ENCODE assay signal across 8 cellular contexts in the genomic region with DNA sequence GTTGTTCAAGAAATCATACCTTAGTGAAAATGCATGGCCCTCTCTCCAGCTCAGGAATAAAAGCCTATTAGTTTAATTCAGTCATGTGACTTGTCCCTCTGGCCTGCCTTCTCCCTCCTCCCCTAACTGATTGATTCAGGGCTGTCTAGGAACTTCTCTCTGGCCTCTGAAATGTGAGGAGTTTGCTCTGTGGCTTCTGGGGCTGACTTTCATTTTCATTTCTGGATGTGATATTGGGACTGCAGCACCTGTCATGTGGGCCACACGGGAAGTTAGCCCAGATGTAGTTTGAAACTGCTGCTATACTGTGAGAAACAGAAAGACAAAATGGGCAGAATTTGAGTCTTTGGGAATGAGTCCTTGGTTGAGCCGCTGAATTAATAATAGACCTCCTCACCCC. TPM values are rescaled to one million over a fixed set of nuclear protein-coding genes. Genes with fewer than 3 reads are reported as not detected.
DNase-seq lines count a peak whose midpoint lies in the region; ATAC-seq and TF ChIP-seq lines count a peak whose summit lies in the region.

No MANE protein-coding gene starts in this region.

- H2BK15ac ChIP-seq in mesenchymal stem cell (ENCODE audit: low read depth, poor library complexity, severe bottlenecking), result no peak overlapping the region

- 100% methylated on average over 1 of the region's 2 CpGs for WGBS in mesenchymal stem cell
- WGBS in thyroid gland, 2 donors, result 59 to 64% methylated on average over 2 of the region's 2 CpGs

- H3K14ac ChIP-seq in mesenchymal stem cell (ENCODE audit: low read length in 2 of 2), result no peak overlapping the region

- H4K91ac ChIP-seq in mesenchymal stem cell (ENCODE audit: low read length), result no peak overlapping the region

- no peak overlapping the region for H2BK5ac ChIP-seq in mesenchymal stem cell (ENCODE audit: low read depth, low read length, poor library complexity, severe bottlenecking)

- no peak overlapping the region for H4K8ac ChIP-seq in mesenchymal stem cell (ENCODE audit: low read length)

- no peak overlapping the region for H3K18ac ChIP-seq in mesenchymal stem cell (ENCODE audit: low read depth in 1 of 2, low read length in 2 of 2)

- H3K27me3 ChIP-seq in mesenchymal stem cell (ENCODE audit: control insufficient read depth in 1 of 2, insufficient read depth in 1 of 2, low read length in 2 of 2), result no peaks in the 10 kb centered on the region
- no peaks in the 10 kb centered on the region for H3K27me3 ChIP-seq in thyroid gland

- H3K4me2 ChIP-seq in mesenchymal stem cell (ENCODE audit: low read length, poor library complexity, severe bottlenecking), result no peak overlapping the region

- TF ChIP-seq CTCF in thyroid gland (IDR thresholded peaks at IDR 0.05), result no peak

- no peak overlapping the region for H3K9ac ChIP-seq in mesenchymal stem cell (ENCODE audit: low read length)

- peak overlapping the region in 1 of 2 experiments; percentile 8 for H3K4me3 ChIP-seq in mesenchymal stem cell (ENCODE audit: insufficient read depth in 1 of 2, low read depth in 1 of 2, low read length in 2 of 2)
- H3K4me3 ChIP-seq in thyroid gland (replicated peaks in 1 of 3), result no peak overlapping the region

- intact Hi-C loops in thyroid gland (cut with DNase I), result no loop called here

- H2AFZ ChIP-seq in mesenchymal stem cell (ENCODE audit: low read depth, low read length), result no peak overlapping the region

- H2BK120ac ChIP-seq in mesenchymal stem cell (ENCODE audit: low read depth, low read length), result no peak overlapping the region

- H3K79me1 ChIP-seq in mesenchymal stem cell (replicated peaks; ENCODE audit: low read length, poor library complexity, severe bottlenecking), result peaks cover 16% of the 10 kb centered on the region

- peak; percentile 4 for DNase-seq in AG08395 (ENCODE audit: low spot score)
- peak; percentile 95 for DNase-seq in OCI-M1 (lab: John Stamatoyannopoulos, UW)
- peak; percentile 41 for DNase-seq in activated naive CD4-positive, alpha-beta T cell treated with anti-CD3 and anti-CD28 coated beads, Interleukin-2, amount 50 U/mL, for 16 hours
- DNase-seq in mesenchymal stem cell, result peak; percentile 61
- DNase-seq in thyroid gland, result peak; percentile 12 to 19
- DNase-seq in cortex of kidney (lab: John Stamatoyannopoulos, UW), result no peak

- no peak for TF ChIP-seq POLR2A in thyroid gland (IDR thresholded peaks at IDR 0.05)

- H3K4ac ChIP-seq in mesenchymal stem cell (ENCODE audit: low read depth in 1 of 2, low read length in 2 of 2), result peak overlapping the region in 1 of 2 experiments; percentile 28

- H3K23ac ChIP-seq in mesenchymal stem cell (ENCODE audit: low read length in 2 of 2), result no peak overlapping the region

- H3K4me1 ChIP-seq in mesenchymal stem cell (ENCODE audit: control insufficient read depth, insufficient read depth, low read depth, low read length) (no peaks in the 10 kb centered on the region), thyroid gland (peaks cover 14 to 22% of the 10 kb centered on the region in 2 donors)

- H3K9me3 ChIP-seq in mesenchymal stem cell (ENCODE audit: control insufficient read depth, low read length), result no peaks in the 10 kb centered on the region
- no peaks in the 10 kb centered on the region for H3K9me3 ChIP-seq in thyroid gland

- H3K27ac ChIP-seq in mesenchymal stem cell (ENCODE audit: low read length, poor library complexity, severe bottlenecking) (no peak overlapping the region), thyroid gland (no peak overlapping the region)

- no peak overlapping the region for H2BK12ac ChIP-seq in mesenchymal stem cell (ENCODE audit: low read length in 2 of 2)

- ATAC-seq in GM18873 (IDR thresholded peaks at IDR 0.05; ENCODE audit: low FRiP score, unreplicated experiment), result peak; percentile 98
- ATAC-seq in HG03066 (IDR thresholded peaks at IDR 0.05; ENCODE audit: low read depth, unreplicated experiment), result peak; percentile 92

- no peak overlapping the region for H2AK5ac ChIP-seq in mesenchymal stem cell (ENCODE audit: low read length, severe bottlenecking)

- H3K36me3 ChIP-seq in mesenchymal stem cell (ENCODE audit: control insufficient read depth in 1 of 2, insufficient read depth in 2 of 2, low read depth in 1 of 2, low read length in 2 of 2) (no peaks in the 10 kb centered on the region), thyroid gland (no peaks in the 10 kb centered on the region)

RNA-seq across cellular contexts. Expression of a gene that starts 44.8 kb away (rescaled TPM):
- polyA plus RNA-seq in mesenchymal stem cell (2013, experiment 1 of 2), result 14.4 TPM
- 13.3 TPM for polyA plus RNA-seq in mesenchymal stem cell (2013, experiment 2 of 2)
- total RNA-seq in thyroid gland, result 100 to 1,000 TPM in 3 of 4 donors, 10 to 100 TPM in 1; 71.2 to 151 (median 107) TPM
